ENCODE assay signal across 8 cellular contexts in genomic region chr3:130179353-130179965, GRCh38.
DNase-seq lines count a peak whose midpoint lies in the region; ATAC-seq, FAIRE-seq and TF ChIP-seq lines count a peak whose summit lies in the region.
"Not testable (repeated sequence)": the region's sequence is repeated elsewhere in the genome, so short reads cannot be mapped to it uniquely, and the experiment has no call there.

No MANE protein-coding gene starts in this region.

- H3K4me3 ChIP-seq in DND-41 (ENCODE audit: low read depth in 1 of 2, low read length in 2 of 2): peak overlapping the region in 1 of 2 experiments; percentile 52; a peak in 2 of 4 replicates
- not testable (repeated sequence) for H3K4me3 ChIP-seq in epithelial cell of esophagus (ENCODE audit: low read length)
- peak overlapping the region in 1 of 2 experiments; percentile 65 for H3K4me3 ChIP-seq in mesenchymal stem cell (ENCODE audit: insufficient read depth in 1 of 2, low read depth in 1 of 2, low read length in 2 of 2)
- peak overlapping the region in 1 of 2 donors; percentile 33 for H3K4me3 ChIP-seq in small intestine (ENCODE audit: low read depth in 1 of 2, low read length in 2 of 2)

- not testable (repeated sequence) for H4K91ac ChIP-seq in mesenchymal stem cell (ENCODE audit: low read length)

- not testable (repeated sequence) for H3K79me1 ChIP-seq in mesenchymal stem cell (replicated peaks; ENCODE audit: low read length, poor library complexity, severe bottlenecking)

- FAIRE-seq in small intestine (lab: Jason Lieb, UNC): not testable (repeated sequence)

- H3K36me3 ChIP-seq in DND-41 (ENCODE audit: insufficient read depth, low read length); mesenchymal stem cell (ENCODE audit: control insufficient read depth in 1 of 2, insufficient read depth in 2 of 2, low read depth in 1 of 2, low read length in 2 of 2); small intestine (ENCODE audit: control insufficient read depth in 2 of 2, insufficient read depth in 2 of 2, low read length in 2 of 2): not testable (repeated sequence)

- H3K27ac Mint-ChIP-seq in activated B cell treated with CpG ODN at 0.5 μM for 24 hours: peak overlapping the region; percentile 68
- H3K27ac Mint-ChIP-seq in activated naive CD4-positive, alpha-beta T cell treated with anti-CD3 and anti-CD28 coated beads for 36 hours: peak overlapping the region; percentile 57

- not testable (repeated sequence) for H2AK5ac ChIP-seq in mesenchymal stem cell (ENCODE audit: low read length, severe bottlenecking)

- peak; percentile 72; the same call in 2 of the 3 replicates for ATAC-seq in DND-41 (ENCODE audit: insufficient read depth, low read depth)
- ATAC-seq in activated B cell treated with CpG ODN at 0.5 μM for 24 hours (ENCODE audit: low read depth): not testable (repeated sequence)

- not testable (repeated sequence) for H3K9me3 ChIP-seq in DND-41 (ENCODE audit: insufficient read depth, low read length, severe bottlenecking); mesenchymal stem cell (ENCODE audit: control insufficient read depth, low read length); small intestine (ENCODE audit: control insufficient read depth, low read depth)

- H2BK15ac ChIP-seq in mesenchymal stem cell (ENCODE audit: low read depth, poor library complexity, severe bottlenecking): not testable (repeated sequence)

- H3K9ac ChIP-seq in DND-41 (ENCODE audit: low read depth, low read length) (peak overlapping the region; percentile 9; the same call in 1 of the 2 replicates), mesenchymal stem cell (ENCODE audit: low read length) (peak overlapping the region; percentile 66)

- not testable (repeated sequence) for H2BK120ac ChIP-seq in mesenchymal stem cell (ENCODE audit: low read depth, low read length)

- peaks cover 12% of the 10 kb centered on the region for H3K4me1 ChIP-seq in DND-41 (ENCODE audit: insufficient read depth, low read length)
- H3K4me1 ChIP-seq in mesenchymal stem cell (ENCODE audit: control insufficient read depth, insufficient read depth, low read depth, low read length); small intestine (ENCODE audit: control insufficient read depth in 2 of 2, insufficient read depth in 1 of 2, low read depth in 1 of 2, low read length in 1 of 2): not testable (repeated sequence)

- CTCF ChIA-PET in activated B cell treated with CpG ODN at 0.5 μM for 24 hours (lab: Charles Lee); activated naive CD4-positive, alpha-beta T cell treated with anti-CD3 and anti-CD28 coated beads for 36 hours (lab: Charles Lee): not testable (repeated sequence)

- H2BK12ac ChIP-seq in mesenchymal stem cell (ENCODE audit: low read length in 2 of 2): not testable (repeated sequence)

- POLR2A ChIA-PET in activated B cell treated with CpG ODN at 0.5 μM for 24 hours (lab: Charles Lee): not testable (repeated sequence)

- peak; percentile 71 for DNase-seq in DND-41
- DNase-seq in NAMALWA (ENCODE audit: low spot score): peak; percentile 11
- not testable (repeated sequence) for DNase-seq in activated B cell treated with CpG ODN at 0.5 μM for 24 hours
- DNase-seq in activated naive CD4-positive, alpha-beta T cell treated with anti-CD3 and anti-CD28 coated beads for 36 hours: peak; percentile 67
- peak; percentile 3 for DNase-seq in epithelial cell of esophagus (ENCODE audit: low read depth)
- DNase-seq in mesenchymal stem cell: peak; percentile 41
- DNase-seq in small intestine: peak; percentile 50
- DNase-seq in superior temporal gyrus (ENCODE audit: extremely low spot score): peak; percentile 9

- 16% methylated on average over 11 of the region's 11 CpGs for WGBS in mesenchymal stem cell
- 1 to 11% (median 3%) methylated on average over 11 of the region's 11 CpGs for WGBS in small intestine, 3 donors

- not testable (repeated sequence) for H3K27me3 ChIP-seq in DND-41 (ENCODE audit: insufficient read depth, low read length, poor library complexity); mesenchymal stem cell (ENCODE audit: control insufficient read depth in 1 of 2, insufficient read depth in 1 of 2, low read length in 2 of 2); small intestine (ENCODE audit: control insufficient read depth in 2 of 2, insufficient read depth in 2 of 2, low read length in 2 of 2)

- H3K9me3 Mint-ChIP-seq in activated B cell treated with CpG ODN at 0.5 μM for 24 hours; activated naive CD4-positive, alpha-beta T cell treated with anti-CD3 and anti-CD28 coated beads for 36 hours: not testable (repeated sequence)

- H4K20me1 ChIP-seq in DND-41 (ENCODE audit: insufficient read depth, low read length): not testable (repeated sequence)

- H2BK5ac ChIP-seq in mesenchymal stem cell (ENCODE audit: low read depth, low read length, poor library complexity, severe bottlenecking): not testable (repeated sequence)

- H3K27me3 Mint-ChIP-seq in activated B cell treated with CpG ODN at 0.5 μM for 24 hours; activated naive CD4-positive, alpha-beta T cell treated with anti-CD3 and anti-CD28 coated beads for 36 hours (ENCODE audit: low read depth): not testable (repeated sequence)

- not testable (repeated sequence) for H3K14ac ChIP-seq in mesenchymal stem cell (ENCODE audit: low read length in 2 of 2)

- H3K4ac ChIP-seq in mesenchymal stem cell (ENCODE audit: low read depth in 1 of 2, low read length in 2 of 2): not testable (repeated sequence)

- intact Hi-C loops in activated B cell treated with CpG ODN at 0.5 μM for 24 hours (cut with micrococcal nuclease): not testable (repeated sequence)
- intact Hi-C loops in activated naive CD4-positive, alpha-beta T cell treated with anti-CD3 and anti-CD28 coated beads for 36 hours (cut with micrococcal nuclease): loop anchor here (1.0 to 10.0 kb wide), 2 partner anchors 68 to 715 kb away; partner anchors contain the start of gene ATP2C1

- not testable (repeated sequence) for H3K36me3 Mint-ChIP-seq in activated B cell treated with CpG ODN at 0.5 μM for 24 hours (ENCODE audit: low read depth); activated naive CD4-positive, alpha-beta T cell treated with anti-CD3 and anti-CD28 coated beads for 36 hours (ENCODE audit: low read depth)

- not testable (repeated sequence) for TF ChIP-seq CTCF in DND-41 (IDR thresholded peaks at IDR 0.05; ENCODE audit: borderline replicate concordance, extremely low read depth, low read length, poor library complexity, severe bottlenecking); activated B cell treated with CpG ODN at 0.5 μM for 24 hours (IDR thresholded peaks at IDR 0.05); epithelial cell of esophagus (IDR thresholded peaks at IDR 0.05; ENCODE audit: insufficient read depth, low read depth, low read length, missing control alignments)

- H2AFZ ChIP-seq in DND-41 (ENCODE audit: low read depth, low read length): peak overlapping the region; percentile 59
- H2AFZ ChIP-seq in mesenchymal stem cell (ENCODE audit: low read depth, low read length): not testable (repeated sequence)

- H3K79me2 ChIP-seq in DND-41 (ENCODE audit: insufficient read depth, low read length): not testable (repeated sequence)

- peak overlapping the region; percentile 62 for H3K4me2 ChIP-seq in DND-41 (ENCODE audit: insufficient read depth, low read length)
- H3K4me2 ChIP-seq in mesenchymal stem cell (ENCODE audit: low read length, poor library complexity, severe bottlenecking): not testable (repeated sequence)

- not testable (repeated sequence) for H3K18ac ChIP-seq in mesenchymal stem cell (ENCODE audit: low read depth in 1 of 2, low read length in 2 of 2)

- H3K27ac ChIP-seq in DND-41 (ENCODE audit: low read length); mesenchymal stem cell (ENCODE audit: low read length, poor library complexity, severe bottlenecking): not testable (repeated sequence)
- peak overlapping the region; percentile 71 to 89 for H3K27ac ChIP-seq in small intestine (ENCODE audit: low read depth in 1 of 2, low read length in 1 of 2)

- peak overlapping the region; percentile 77 for H3K4me3 Mint-ChIP-seq in activated B cell treated with CpG ODN at 0.5 μM for 24 hours
- peak overlapping the region; percentile 38 for H3K4me3 Mint-ChIP-seq in activated naive CD4-positive, alpha-beta T cell treated with anti-CD3 and anti-CD28 coated beads for 36 hours

- peaks cover 14% of the 10 kb centered on the region for H3K4me1 Mint-ChIP-seq in activated B cell treated with CpG ODN at 0.5 μM for 24 hours
- H3K4me1 Mint-ChIP-seq in activated naive CD4-positive, alpha-beta T cell treated with anti-CD3 and anti-CD28 coated beads for 36 hours (ENCODE audit: low read depth): peaks cover 19% of the 10 kb centered on the region

- not testable (repeated sequence) for H3K23ac ChIP-seq in mesenchymal stem cell (ENCODE audit: low read length in 2 of 2)

- H4K8ac ChIP-seq in mesenchymal stem cell (ENCODE audit: low read length): not testable (repeated sequence)
